1 cellular context compared by ENCODE assay signal in genomic region chr2:24016376-24016761, GRCh38.
TF ChIP-seq lines count a peak whose summit lies in the region.

No MANE protein-coding gene starts in this region.

TF ChIP-seq in HepG2, 621 proteins besides CTCF, POLR2A, EP300 and RAD21 (continued from another document):
- TF ChIP-seq, protein P1, sequence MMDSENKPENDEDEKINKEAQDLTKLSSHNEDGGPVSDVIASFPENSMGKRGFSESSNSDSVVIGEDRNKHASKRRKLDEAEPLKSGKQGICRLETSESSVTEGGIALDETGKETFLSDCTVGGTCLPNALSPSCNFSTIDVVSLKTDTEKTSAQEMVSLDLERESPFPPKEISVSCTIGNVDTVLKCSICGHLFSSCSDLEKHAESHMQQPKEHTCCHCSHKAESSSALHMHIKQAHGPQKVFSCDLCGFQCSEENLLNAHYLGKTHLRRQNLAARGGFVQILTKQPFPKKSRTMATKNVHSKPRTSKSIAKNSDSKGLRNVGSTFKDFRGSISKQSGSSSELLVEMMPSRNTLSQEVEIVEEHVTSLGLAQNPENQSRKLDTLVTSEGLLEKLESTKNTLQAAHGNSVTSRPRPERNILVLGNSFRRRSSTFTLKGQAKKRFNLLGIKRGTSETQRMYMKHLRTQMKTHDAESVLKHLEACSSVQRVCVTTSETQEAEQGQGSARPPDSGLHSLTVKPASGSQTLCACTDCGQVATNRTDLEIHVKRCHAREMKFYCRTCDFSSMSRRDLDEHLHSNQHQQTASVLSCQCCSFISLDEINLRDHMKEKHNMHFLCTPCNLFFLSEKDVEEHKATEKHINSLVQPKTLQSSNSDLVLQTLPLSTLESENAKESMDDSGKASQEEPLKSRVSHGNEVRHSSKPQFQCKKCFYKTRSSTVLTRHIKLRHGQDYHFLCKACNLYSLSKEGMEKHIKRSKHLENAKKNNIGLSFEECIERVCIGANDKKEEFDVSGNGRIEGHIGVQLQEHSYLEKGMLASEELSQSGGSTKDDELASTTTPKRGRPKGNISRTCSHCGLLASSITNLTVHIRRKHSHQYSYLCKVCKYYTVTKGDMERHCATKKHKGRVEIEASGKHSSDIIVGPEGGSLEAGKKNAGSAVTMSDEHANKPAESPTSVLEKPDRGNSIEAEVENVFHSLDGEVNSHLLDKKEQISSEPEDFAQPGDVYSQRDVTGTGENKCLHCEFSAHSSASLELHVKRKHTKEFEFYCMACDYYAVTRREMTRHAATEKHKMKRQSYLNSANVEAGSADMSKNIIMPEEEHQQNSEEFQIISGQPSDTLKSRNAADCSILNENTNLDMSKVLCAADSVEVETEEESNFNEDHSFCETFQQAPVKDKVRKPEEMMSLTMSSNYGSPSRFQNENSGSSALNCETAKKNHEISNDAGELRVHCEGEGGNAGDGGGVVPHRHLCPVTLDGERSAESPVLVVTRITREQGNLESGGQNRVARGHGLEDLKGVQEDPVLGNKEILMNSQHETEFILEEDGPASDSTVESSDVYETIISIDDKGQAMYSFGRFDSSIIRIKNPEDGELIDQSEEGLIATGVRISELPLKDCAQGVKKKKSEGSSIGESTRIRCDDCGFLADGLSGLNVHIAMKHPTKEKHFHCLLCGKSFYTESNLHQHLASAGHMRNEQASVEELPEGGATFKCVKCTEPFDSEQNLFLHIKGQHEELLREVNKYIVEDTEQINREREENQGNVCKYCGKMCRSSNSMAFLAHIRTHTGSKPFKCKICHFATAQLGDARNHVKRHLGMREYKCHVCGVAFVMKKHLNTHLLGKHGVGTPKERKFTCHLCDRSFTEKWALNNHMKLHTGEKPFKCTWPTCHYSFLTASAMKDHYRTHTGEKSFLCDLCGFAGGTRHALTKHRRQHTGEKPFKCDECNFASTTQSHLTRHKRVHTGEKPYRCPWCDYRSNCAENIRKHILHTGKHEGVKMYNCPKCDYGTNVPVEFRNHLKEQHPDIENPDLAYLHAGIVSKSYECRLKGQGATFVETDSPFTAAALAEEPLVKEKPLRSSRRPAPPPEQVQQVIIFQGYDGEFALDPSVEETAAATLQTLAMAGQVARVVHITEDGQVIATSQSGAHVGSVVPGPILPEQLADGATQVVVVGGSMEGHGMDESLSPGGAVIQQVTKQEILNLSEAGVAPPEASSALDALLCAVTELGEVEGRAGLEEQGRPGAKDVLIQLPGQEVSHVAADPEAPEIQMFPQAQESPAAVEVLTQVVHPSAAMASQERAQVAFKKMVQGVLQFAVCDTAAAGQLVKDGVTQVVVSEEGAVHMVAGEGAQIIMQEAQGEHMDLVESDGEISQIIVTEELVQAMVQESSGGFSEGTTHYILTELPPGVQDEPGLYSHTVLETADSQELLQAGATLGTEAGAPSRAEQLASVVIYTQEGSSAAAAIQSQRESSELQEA (CRISPR knock-in tag; IDR thresholded peaks at IDR 0.05; ENCODE audit: not compliant biosample characterization): peak; percentile 6
- TF ChIP-seq DNMT1 (CRISPR knock-in tag; IDR thresholded peaks at IDR 0.05) (0 out of 2 replicates have a peak, but pooled peaks have one; percentile 0), RFX5 (IDR thresholded peaks at IDR 0.05; ENCODE audit: low read depth, low read length) (peak; percentile 28; the same call in 1 of the 2 replicates)
